In the genomic region with DNA sequence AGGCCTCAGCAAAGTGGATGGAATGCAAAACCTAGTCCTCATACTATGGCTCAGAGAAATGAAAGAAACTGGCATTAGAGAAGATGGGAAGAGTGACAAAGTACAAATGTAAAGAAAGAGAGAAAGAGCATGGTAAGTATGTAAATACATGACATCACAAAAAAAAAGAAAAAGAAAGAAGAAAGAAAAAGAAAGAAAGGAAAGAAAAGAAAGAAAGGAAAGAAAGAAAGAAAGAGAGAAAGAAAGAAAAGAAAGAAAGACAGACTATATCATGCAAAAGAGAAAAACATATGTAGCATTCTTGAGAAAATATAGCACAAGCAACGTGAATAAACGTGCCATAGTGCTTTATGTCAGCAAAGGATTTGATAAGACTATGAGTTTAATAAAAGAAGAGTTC, we compare ENCODE assay signal across 31 cellular contexts.
"Had no signal": no experiment of that assay in that cellular context is flagged by ENCODE, and none has a peak within 500 bp of the region (broad histone marks: within the 10 kb centered on the region; RNA-seq: fewer than 3 reads in every experiment).

No MANE protein-coding gene starts in this region.

- H3K36me3 Mint-ChIP-seq: natural killer cell treated with Interleukin-12 subunit alpha and Interleukin-12 subunit beta and Interleukin-15 and Interleukin-18, amount 100 ng/mL, for 72 hours; stimulated activated memory B cell treated with anti-CD40 and anti-IgM and Interleukin-4, amounts not matched to agents 10 μg/mL and 1 μg/mL and 100 μg/mL, for 72 hours; type B pancreatic cell had no signal

- FAIRE-seq: pancreas had no signal

- H3K27ac Mint-ChIP-seq: naive thymus-derived CD8-positive, alpha-beta T cell; natural killer cell treated with Interleukin-12 subunit alpha and Interleukin-12 subunit beta and Interleukin-15 and Interleukin-18, amount 100 ng/mL, for 72 hours; nephron progenitor cell; progenitor cell of endocrine pancreas; stimulated activated memory B cell treated with anti-CD40 and anti-IgM and Interleukin-4, amounts not matched to agents 10 μg/mL and 1 μg/mL and 100 μg/mL, for 72 hours; stimulated activated naive CD8-positive, alpha-beta T cell treated with anti-CD3 and anti-CD28 coated beads, Interleukin-15, amount 100 ng/mL, for 72 hours; type B pancreatic cell had no signal

- H3K9me3 ChIP-seq: neutrophil, pancreas, psoas muscle, spleen, testis, tibial artery, transverse colon, upper lobe of right lung, uterus had no signal

- H3K4me1 Mint-ChIP-seq: naive thymus-derived CD8-positive, alpha-beta T cell; nephron progenitor cell; stimulated activated memory B cell treated with anti-CD40 and anti-IgM and Interleukin-4, amounts not matched to agents 10 μg/mL and 1 μg/mL and 100 μg/mL, for 72 hours; stimulated activated naive CD8-positive, alpha-beta T cell treated with anti-CD3 and anti-CD28 coated beads, Interleukin-15, amount 100 ng/mL, for 72 hours had no signal

- H3K27ac ChIP-seq: neutrophil, pancreas, psoas muscle, skin epidermis, spleen, suprapubic skin, testis, tibial artery, transverse colon, upper lobe of right lung, uterus had no signal

- H3K27me3 Mint-ChIP-seq: progenitor cell of endocrine pancreas; stimulated activated naive CD8-positive, alpha-beta T cell treated with anti-CD3 and anti-CD28 coated beads, Interleukin-15, amount 100 ng/mL, for 72 hours; type B pancreatic cell had no signal

- ATAC-seq: naive thymus-derived CD8-positive, alpha-beta T cell; natural killer cell treated with Interleukin-12 subunit alpha and Interleukin-12 subunit beta and Interleukin-15 and Interleukin-18, amount 100 ng/mL, for 72 hours; pancreas; psoas muscle; right cardiac atrium; sciatic nerve; stimulated activated memory B cell treated with anti-CD40 and anti-IgM and Interleukin-4, amounts not matched to agents 10 μg/mL and 1 μg/mL and 100 μg/mL, for 72 hours; stimulated activated naive CD8-positive, alpha-beta T cell treated with anti-CD3 and anti-CD28 coated beads, Interleukin-15, amount 100 ng/mL, for 72 hours; stimulated activated naive CD8-positive, alpha-beta T cell treated with anti-CD3 and anti-CD28 coated beads, Interleukin-15, Interleukin-2, amounts not matched to agents 100 U/mL and 50 U/mL, for 24 hours; upper lobe of right lung had no signal

- H3K4me2 ChIP-seq: smooth muscle cell had no signal

- DNase-seq: naive thymus-derived CD8-positive, alpha-beta T cell; nephron progenitor cell; nucleus accumbens; pancreas; psoas muscle; right cardiac atrium; spleen; stimulated activated CD4-positive, alpha-beta T cell treated with anti-CD3 and anti-CD28 coated beads, Interleukin-12 subunit alpha, Interleukin-12 subunit beta, amount 100 ng/mL, for 4 hours; stimulated activated CD4-positive, alpha-beta T cell treated with anti-CD3 and anti-CD28 coated beads, Interleukin-1b, Interleukin-23, amount 100 ng/mL, for 48 hours; stimulated activated CD4-positive, alpha-beta T cell treated with anti-CD3 and anti-CD28 coated beads, Interleukin-4, amount 100 ng/mL, for 1 hour; stimulated activated CD4-positive, alpha-beta T cell treated with anti-CD3 and anti-CD28 coated beads, Interleukin-4, amount 100 ng/mL, for 4 hours; stimulated activated CD8-positive, alpha-beta memory T cell treated with anti-CD3 and anti-CD28 coated beads, Interleukin-4, amount 100 ng/mL, for 48 hours; stimulated activated naive CD4-positive, alpha-beta T cell; stimulated activated naive CD8-positive, alpha-beta T cell treated with anti-CD3 and anti-CD28 coated beads, Interleukin-15, amount 100 ng/mL, for 72 hours; stimulated activated naive CD8-positive, alpha-beta T cell treated with anti-CD3 and anti-CD28 coated beads, Interleukin-15, Interleukin-2, amounts not matched to agents 100 U/mL and 50 U/mL, for 24 hours; substantia nigra; testis; tibial artery; transverse colon; upper lobe of right lung; uterus had no signal

- H3K4me3 ChIP-seq: pancreas, psoas muscle, skin epidermis, smooth muscle cell, spleen, suprapubic skin, testis, tibial artery, transverse colon, upper lobe of right lung, uterus had no signal

- H3K9me3 Mint-ChIP-seq: natural killer cell treated with Interleukin-12 subunit alpha and Interleukin-12 subunit beta and Interleukin-15 and Interleukin-18, amount 100 ng/mL, for 72 hours; neural crest cell; stimulated activated naive CD8-positive, alpha-beta T cell treated with anti-CD3 and anti-CD28 coated beads, Interleukin-15, amount 100 ng/mL, for 72 hours; type B pancreatic cell had no signal

- H3K4me1 ChIP-seq: pancreas, psoas muscle, spleen, testis, transverse colon, upper lobe of right lung, uterus had no signal

- H3K36me3 ChIP-seq: neutrophil, pancreas, spleen, suprapubic skin, tibial artery, transverse colon, upper lobe of right lung, uterus had no signal

- H3K4me3 Mint-ChIP-seq: naive thymus-derived CD8-positive, alpha-beta T cell; natural killer cell treated with Interleukin-12 subunit alpha and Interleukin-12 subunit beta and Interleukin-15 and Interleukin-18, amount 100 ng/mL, for 72 hours; nephron progenitor cell; neural crest cell; stimulated activated memory B cell treated with anti-CD40 and anti-IgM and Interleukin-4, amounts not matched to agents 10 μg/mL and 1 μg/mL and 100 μg/mL, for 72 hours; stimulated activated naive CD8-positive, alpha-beta T cell treated with anti-CD3 and anti-CD28 coated beads, Interleukin-15, amount 100 ng/mL, for 72 hours; type B pancreatic cell had no signal

- H3K27me3 ChIP-seq: neutrophil, pancreas, spleen, suprapubic skin, testis, tibial artery, transverse colon, upper lobe of right lung, uterus had no signal
